ENCODE assay signal across 21 cellular contexts in genomic region chr6:113779656-113780055, GRCh38.
"Had no signal": no experiment of that assay in that cellular context is flagged by ENCODE, and none has a peak within 500 bp of the region (broad histone marks: within the 10 kb centered on the region; RNA-seq: fewer than 3 reads in every experiment).

No MANE protein-coding gene starts in this region.

- DNase-seq: activated B cell treated with CpG ODN at 0.5 μM for 24 hours; activated CD4-positive, alpha-beta memory T cell treated with anti-CD3 and anti-CD28 coated beads for 36 hours; activated CD4-positive, alpha-beta T cell treated with anti-CD3 and anti-CD28 coated beads for 4 hours; activated naive CD4-positive, alpha-beta T cell treated with Interleukin-2 at 50 U/mL for 16 hours; activated naive CD8-positive, alpha-beta T cell treated with anti-CD3 and anti-CD28 coated beads for 36 hours; activated T-cell treated with anti-CD3 and anti-CD28 coated beads, Interleukin-2, amount 50 U/mL, for 48 hours; central memory CD4-positive, alpha-beta T cell; dorsolateral prefrontal cortex; effector memory CD8-positive, alpha-beta T cell; islet precursor cell; left cardiac atrium; mesenchymal stem cell; nucleus accumbens; right cardiac atrium; stimulated activated CD4-positive, alpha-beta T cell treated with anti-CD3 and anti-CD28 coated beads, Interleukin-12 subunit alpha, Interleukin-12 subunit beta, amount 100 ng/mL, for 4 hours; stimulated activated CD4-positive, alpha-beta T cell treated with anti-CD3 and anti-CD28 coated beads, Interleukin-4, amount 100 ng/mL, for 4 hours; stimulated activated naive CD8-positive, alpha-beta T cell treated with anti-CD3 and anti-CD28 coated beads, Interleukin-15, Interleukin-2, amounts not matched to agents 100 U/mL and 50 U/mL, for 24 hours; T-helper 9 cell; upper lobe of left lung had no signal

- H3K27ac Mint-ChIP-seq: activated B cell treated with CpG ODN at 0.5 μM for 24 hours; activated CD4-positive, alpha-beta memory T cell treated with anti-CD3 and anti-CD28 coated beads for 36 hours; activated naive CD8-positive, alpha-beta T cell treated with anti-CD3 and anti-CD28 coated beads for 36 hours; effector memory CD8-positive, alpha-beta T cell had no signal

- H3K4me1 Mint-ChIP-seq: activated naive CD8-positive, alpha-beta T cell treated with anti-CD3 and anti-CD28 coated beads for 36 hours had no signal

- H3K79me2 ChIP-seq: parathyroid adenoma had no signal

- H3K27me3 Mint-ChIP-seq: activated B cell treated with CpG ODN at 0.5 μM for 24 hours; activated CD4-positive, alpha-beta memory T cell treated with anti-CD3 and anti-CD28 coated beads for 36 hours; activated naive CD8-positive, alpha-beta T cell treated with anti-CD3 and anti-CD28 coated beads for 36 hours; effector memory CD8-positive, alpha-beta T cell had no signal

- H3K27ac ChIP-seq: dorsolateral prefrontal cortex, esophagus muscularis mucosa, parathyroid adenoma, upper lobe of left lung had no signal

- H3K4me1 ChIP-seq: esophagus muscularis mucosa, parathyroid adenoma, upper lobe of left lung had no signal

- H3K9me3 Mint-ChIP-seq: activated B cell treated with CpG ODN at 0.5 μM for 24 hours; activated CD4-positive, alpha-beta memory T cell treated with anti-CD3 and anti-CD28 coated beads for 36 hours; activated naive CD8-positive, alpha-beta T cell treated with anti-CD3 and anti-CD28 coated beads for 36 hours; effector memory CD8-positive, alpha-beta T cell had no signal

- H3K27me3 ChIP-seq: dorsolateral prefrontal cortex, esophagus muscularis mucosa, upper lobe of left lung had no signal

- H3K36me3 Mint-ChIP-seq: activated CD4-positive, alpha-beta memory T cell treated with anti-CD3 and anti-CD28 coated beads for 36 hours; activated naive CD8-positive, alpha-beta T cell treated with anti-CD3 and anti-CD28 coated beads for 36 hours had no signal

- ATAC-seq: effector memory CD8-positive, alpha-beta T cell; left cardiac atrium; right cardiac atrium; stimulated activated naive CD8-positive, alpha-beta T cell treated with anti-CD3 and anti-CD28 coated beads, Interleukin-15, Interleukin-2, amounts not matched to agents 100 U/mL and 50 U/mL, for 24 hours had no signal

- H3K4me3 ChIP-seq: dorsolateral prefrontal cortex, esophagus muscularis mucosa, upper lobe of left lung had no signal

- H3K4me3 Mint-ChIP-seq: activated B cell treated with CpG ODN at 0.5 μM for 24 hours; activated CD4-positive, alpha-beta memory T cell treated with anti-CD3 and anti-CD28 coated beads for 36 hours; activated naive CD8-positive, alpha-beta T cell treated with anti-CD3 and anti-CD28 coated beads for 36 hours; effector memory CD8-positive, alpha-beta T cell had no signal

- H3K9me3 ChIP-seq: esophagus muscularis mucosa, upper lobe of left lung had no signal

- H3K36me3 ChIP-seq: esophagus muscularis mucosa, upper lobe of left lung had no signal
